In the genomic region with DNA sequence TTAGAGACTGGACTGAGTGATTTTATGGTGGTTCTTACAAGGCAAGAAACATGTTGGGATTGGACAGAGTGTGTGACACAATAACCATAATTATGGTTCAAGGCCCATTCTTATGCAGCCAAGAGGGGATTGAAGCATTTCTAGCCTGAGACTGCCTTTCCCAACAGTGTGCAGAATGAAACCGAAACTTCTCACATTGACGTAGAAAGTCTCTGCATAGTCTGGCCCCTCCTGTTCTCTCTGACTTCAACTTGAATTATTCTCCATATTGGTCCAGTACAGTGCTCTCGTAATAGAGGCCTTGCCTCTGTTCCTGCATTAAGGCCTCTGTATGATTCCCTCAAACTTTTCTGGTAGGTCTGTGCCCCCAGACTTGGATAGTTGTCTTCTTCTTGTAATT, we compare ENCODE assay signal across 10 cellular contexts.
DNase-seq lines count a peak whose midpoint lies in the region; ATAC-seq lines count a peak whose summit lies in the region.
"Had no signal": no experiment of that assay in that cellular context is flagged by ENCODE, and none has a peak within 500 bp of the region (broad histone marks: within the 10 kb centered on the region; RNA-seq: fewer than 3 reads in every experiment).

No MANE protein-coding gene starts in this region.

- DNase-seq in fibroblast of gingiva (ENCODE audit: low read depth) (peak; percentile 5), SHP77 (lab: John Stamatoyannopoulos, UW) (no peak), NCI-H146 treated with DMSO at 0.1 percent for 48 hours (lab: John Stamatoyannopoulos, UW; ENCODE audit: unreplicated experiment) (no peak), NCI-H510A treated with DMSO at 0.1 percent for 48 hours (lab: John Stamatoyannopoulos, UW) (no peak)
- no peak for DNase-seq in stimulated activated CD4-positive, alpha-beta T cell treated with anti-CD3 and anti-CD28 coated beads, Interleukin-12 subunit alpha, Interleukin-12 subunit beta, amount 100 ng/mL, for 4 hours
- DNase-seq: activated naive CD8-positive, alpha-beta T cell treated with anti-CD3 and anti-CD28 coated beads, Interleukin-2, amount 10 ng/mL, durations not matched to agents 7 days and 5 days; posterior cingulate gyrus had no signal

- ATAC-seq in GM18498 (IDR thresholded peaks at IDR 0.05; ENCODE audit: unreplicated experiment) (peak; percentile 97), GM21367 (IDR thresholded peaks at IDR 0.05; ENCODE audit: unreplicated experiment) (peak; percentile 96), HG03135 (IDR thresholded peaks at IDR 0.05; ENCODE audit: unreplicated experiment) (peak; percentile 97)
